ENCODE assay signal across 1 cellular context in genomic region chr16:5098221-5099159, GRCh38.
TF ChIP-seq lines count a peak whose summit lies in the region.
"Not testable (repeated sequence)": the region's sequence is repeated elsewhere in the genome, so short reads cannot be mapped to it uniquely, and the experiment has no call there.

No MANE protein-coding gene starts in this region.

TF ChIP-seq in HepG2, 621 proteins besides CTCF, POLR2A, EP300 and RAD21 (continued from another document and continues in another):
- TF ChIP-seq TRAFD1 (CRISPR knock-in tag; IDR thresholded peaks at IDR 0.05; ENCODE audit: borderline replicate concordance) (0 out of 2 replicates have a peak, but pooled peaks have one; percentile 15), SPEN (CRISPR knock-in tag; IDR thresholded peaks at IDR 0.05; ENCODE audit: low read depth) (0 out of 2 replicates have a peak, but pooled peaks have one; percentile 75), REPIN1 (CRISPR knock-in tag; IDR thresholded peaks at IDR 0.05; ENCODE audit: borderline replicate concordance, low read depth) (peak; percentile 61; the same call in 1 of the 2 replicates), ZFP91 (CRISPR knock-in tag; IDR thresholded peaks at IDR 0.05; ENCODE audit: borderline replicate concordance) (peak; percentile 75; the same call in 1 of the 2 replicates), ZNF747 (CRISPR knock-in tag; IDR thresholded peaks at IDR 0.05; ENCODE audit: borderline replicate concordance) (peak; percentile 93; the same call in 1 of the 2 replicates), MAF1 (CRISPR knock-in tag; IDR thresholded peaks at IDR 0.05; ENCODE audit: borderline replicate concordance) (0 out of 2 replicates have a peak, but pooled peaks have one; percentile 25), ZNF788 (CRISPR knock-in tag; IDR thresholded peaks at IDR 0.05; ENCODE audit: borderline replicate concordance) (peak; percentile 54; the same call in 1 of the 2 replicates), MNT (IDR thresholded peaks at IDR 0.05) (peak; percentile 69), ZNF317 (CRISPR knock-in tag; IDR thresholded peaks at IDR 0.05) (0 out of 2 replicates have a peak, but pooled peaks have one; percentile 35), LCORL (IDR thresholded peaks at IDR 0.05) (peak; percentile 73), LCORL (CRISPR knock-in tag; IDR thresholded peaks at IDR 0.05) (peak; percentile 97), AHR (CRISPR knock-in tag; IDR thresholded peaks at IDR 0.05) (peak; percentile 65; the same call in 1 of the 2 replicates), THAP8 (CRISPR knock-in tag; IDR thresholded peaks at IDR 0.05; ENCODE audit: borderline replicate concordance) (peak; percentile 31; the same call in 1 of the 2 replicates), HDAC1 (CRISPR knock-in tag; IDR thresholded peaks at IDR 0.05) (peak; percentile 37; the same call in 1 of the 2 replicates), KDM5B (CRISPR knock-in tag; IDR thresholded peaks at IDR 0.05; ENCODE audit: borderline replicate concordance) (peak; percentile 63; the same call in 1 of the 2 replicates), ZKSCAN8 (CRISPR knock-in tag; IDR thresholded peaks at IDR 0.05; ENCODE audit: borderline replicate concordance) (peak; percentile 11; the same call in 1 of the 2 replicates), ARID4A (CRISPR knock-in tag; IDR thresholded peaks at IDR 0.05; ENCODE audit: borderline replicate concordance) (peak; percentile 65), MAZ (CRISPR knock-in tag; IDR thresholded peaks at IDR 0.05; ENCODE audit: low read depth) (peak; percentile 85; the same call in 1 of the 2 replicates), MXD1 (CRISPR knock-in tag; IDR thresholded peaks at IDR 0.05) (0 out of 2 replicates have a peak, but pooled peaks have one; percentile 54), HOXA3 (CRISPR knock-in tag; IDR thresholded peaks at IDR 0.05) (peak; percentile 20), ZNF772 (CRISPR knock-in tag; IDR thresholded peaks at IDR 0.05) (peak; percentile 78), ZNF460 (CRISPR knock-in tag; IDR thresholded peaks at IDR 0.05; ENCODE audit: borderline replicate concordance) (peak; percentile 17; the same call in 1 of the 2 replicates), RBM39 (IDR thresholded peaks at IDR 0.05; ENCODE audit: low read depth, low read length, poor library complexity, severe bottlenecking) (peak; percentile 3), HNRNPK (IDR thresholded peaks at IDR 0.05; ENCODE audit: low read depth, low read length, poor library complexity, severe bottlenecking) (peak; percentile 90), HNRNPLL (IDR thresholded peaks at IDR 0.05; ENCODE audit: low read depth, low read length, poor library complexity, severe bottlenecking) (peak; percentile 49), GFI1 (CRISPR knock-in tag; IDR thresholded peaks at IDR 0.05; ENCODE audit: borderline replicate concordance) (peak; percentile 48; the same call in 1 of the 2 replicates), ZBTB7B (CRISPR knock-in tag; IDR thresholded peaks at IDR 0.05) (peak; percentile 79; the same call in 1 of the 2 replicates), THAP9 (CRISPR knock-in tag; IDR thresholded peaks at IDR 0.05; ENCODE audit: borderline replicate concordance) (peak; percentile 21; the same call in 1 of the 2 replicates), FOXO1 (CRISPR knock-in tag; IDR thresholded peaks at IDR 0.05) (peak; percentile 31; the same call in 1 of the 2 replicates), SALL1 (CRISPR knock-in tag; IDR thresholded peaks at IDR 0.05) (peak; percentile 35), ZBTB7A (CRISPR knock-in tag; IDR thresholded peaks at IDR 0.05) (peak; percentile 61; the same call in 1 of the 2 replicates), YEATS4 (CRISPR knock-in tag; IDR thresholded peaks at IDR 0.05; ENCODE audit: borderline replicate concordance) (peak; percentile 61; the same call in 1 of the 2 replicates), ELF1 (CRISPR knock-in tag; IDR thresholded peaks at IDR 0.05) (peak; percentile 7; the same call in 1 of the 2 replicates), ZNF749 (CRISPR knock-in tag; IDR thresholded peaks at IDR 0.05; ENCODE audit: borderline replicate concordance) (0 out of 2 replicates have a peak, but pooled peaks have one; percentile 40), SNAPC2 (CRISPR knock-in tag; IDR thresholded peaks at IDR 0.05) (0 out of 2 replicates have a peak, but pooled peaks have one; percentile 40), HNF4A (CRISPR knock-in tag; IDR thresholded peaks at IDR 0.05) (0 out of 2 replicates have a peak, but pooled peaks have one; percentile 11), ZSCAN31 (CRISPR knock-in tag; IDR thresholded peaks at IDR 0.05; ENCODE audit: low read depth) (peak; percentile 63; the same call in 1 of the 2 replicates), NFAT5 (CRISPR knock-in tag; IDR thresholded peaks at IDR 0.05) (peak; percentile 27; the same call in 1 of the 2 replicates), ZNF556 (CRISPR knock-in tag; IDR thresholded peaks at IDR 0.05; ENCODE audit: borderline replicate concordance) (0 out of 2 replicates have a peak, but pooled peaks have one; percentile 10), SP1 (CRISPR knock-in tag; IDR thresholded peaks at IDR 0.05) (0 out of 2 replicates have a peak, but pooled peaks have one; percentile 14)
- not testable (repeated sequence) for TF ChIP-seq MAZ (IDR thresholded peaks at IDR 0.05; ENCODE audit: borderline replicate concordance, low read depth, low read length); SP1 (IDR thresholded peaks at IDR 0.05)
